In the genomic region with DNA sequence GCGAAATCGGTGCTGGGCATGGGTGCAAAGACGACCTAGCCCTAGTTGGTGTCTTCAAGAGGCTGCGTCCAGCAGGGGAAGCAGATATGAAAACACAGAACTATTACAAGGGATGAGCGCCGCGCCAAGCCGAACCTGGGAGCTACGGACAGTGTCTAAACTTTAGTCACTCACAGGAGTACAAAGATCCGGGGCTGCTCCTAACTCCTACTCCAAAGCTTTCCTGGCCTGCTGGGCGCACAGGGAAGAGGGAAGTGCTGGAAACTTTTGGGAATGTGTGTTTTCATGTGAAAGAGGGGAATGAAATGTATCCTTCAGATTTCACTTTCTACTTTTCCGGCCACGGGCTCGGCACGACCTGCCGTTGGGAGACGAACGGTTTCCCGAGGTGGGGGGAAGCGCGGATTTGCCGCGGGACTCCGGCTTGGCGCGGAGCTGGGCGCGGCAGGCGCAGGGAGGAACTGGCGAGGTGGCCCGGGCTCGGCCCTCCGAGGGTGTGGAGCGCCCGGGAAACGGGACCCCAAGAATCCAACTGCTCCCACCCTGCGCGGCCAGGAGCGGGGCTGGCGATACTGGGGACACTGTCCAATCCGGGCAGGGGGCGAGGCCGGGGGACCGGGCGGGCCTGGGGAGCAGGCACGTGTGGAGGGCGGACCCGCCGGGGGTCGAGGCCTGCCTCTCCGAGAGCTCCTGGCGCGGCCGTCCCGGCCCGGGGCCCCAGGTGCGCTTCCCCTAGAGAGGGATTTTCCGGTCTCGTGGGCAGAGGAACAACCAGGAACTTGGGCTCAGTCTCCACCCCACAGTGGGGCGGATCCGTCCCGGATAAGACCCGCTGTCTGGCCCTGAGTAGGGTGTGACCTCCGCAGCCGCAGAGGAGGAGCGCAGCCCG, we compare ENCODE assay signal across 8 cellular contexts. TPM values are rescaled to one million over a fixed set of nuclear protein-coding genes. Genes with fewer than 3 reads are reported as not detected.
DNase-seq lines count a peak whose midpoint lies in the region; ATAC-seq, FAIRE-seq and TF ChIP-seq lines count a peak whose summit lies in the region.

A gene (plus strand): TSS at position 854 of the 889 bp plus-strand sequence. CDS start 39,432 bp downstream, outside the sequence.

- H3K79me2 ChIP-seq in OCI-LY7 (ENCODE audit: insufficient read depth, low read depth, low read length) = no peaks in the 10 kb centered on the region

- peaks cover 10% of the 10 kb centered on the region for H3K4me1 ChIP-seq in OCI-LY7 (ENCODE audit: insufficient read depth, low read length, poor library complexity, severe bottlenecking)
- H3K4me1 ChIP-seq in stomach = peaks cover 30 to 57% (median 39%) of the 10 kb centered on the region in 4 donors

- H3K9me3 ChIP-seq in OCI-LY7 (ENCODE audit: low read length) = no peaks in the 10 kb centered on the region
- H3K9me3 ChIP-seq in stomach = no peaks in the 10 kb centered on the region

- 0 to 1% (median 0%) methylated on average over 34 to 67 of the region's 67 CpGs for WGBS in stomach, 5 donors

- H3K36me3 ChIP-seq in OCI-LY7 (ENCODE audit: insufficient read depth, low read length) (no peaks in the 10 kb centered on the region), stomach (no peaks in the 10 kb centered on the region)

- H3K4me3 ChIP-seq in OCI-LY7 (ENCODE audit: low read depth, low read length, poor library complexity, severe bottlenecking) = peak within 1 kb of the TSS; percentile 60
- H3K4me3 ChIP-seq in stomach = peak within 1 kb of the TSS; percentile 86 to 98 (median 94)

- H3K27ac ChIP-seq in OCI-LY7 (ENCODE audit: low read depth, low read length, poor library complexity, severe bottlenecking) = no peak within 1 kb of the TSS
- peak within 1 kb of the TSS; percentile 95 to 97 (median 96) for H3K27ac ChIP-seq in stomach

- TF ChIP-seq CTCF in OCI-LY7 (conservative IDR thresholded peaks at IDR 0.05; ENCODE audit: low read length) (no peak), stomach (IDR thresholded peaks at IDR 0.05) (peak in 1 of 7 experiments; percentile 15)

- no peaks in the 10 kb centered on the region for H3K9me3 Mint-ChIP-seq in natural killer cell treated with Interleukin-12 subunit alpha and Interleukin-12 subunit beta and Interleukin-15 and Interleukin-18, amount 100 ng/mL, for 72 hours

- BruUV-seq in OCI-LY7 (replicated peaks; lab: Mats Ljungman, UMichigan) = no TSS peak

- peak; percentile 77 for DNase-seq in CD1c-positive myeloid dendritic cell (ENCODE audit: extremely low spot score)
- peak; percentile 65 for DNase-seq in GM19239 (ENCODE audit: insufficient read length, low spot score)
- DNase-seq in OCI-LY7 (ENCODE audit: low spot score) = peak; percentile 16
- DNase-seq in activated T-cell treated with anti-CD3 and anti-CD28 coated beads, Interleukin-2, amount 50 U/mL, for 48 hours = peak; percentile 74 to 82
- DNase-seq in fibroblast of gingiva (ENCODE audit: low read depth) = peak; percentile 75
- peak; percentile 84 for DNase-seq in natural killer cell treated with Interleukin-12 subunit alpha and Interleukin-12 subunit beta and Interleukin-15 and Interleukin-18, amount 100 ng/mL, for 72 hours (ENCODE audit: low spot score)
- peak; percentile 90 for DNase-seq in stomach

- peak; percentile 80 for ATAC-seq in HG03439 (IDR thresholded peaks at IDR 0.05; ENCODE audit: unreplicated experiment)
- ATAC-seq in natural killer cell treated with Interleukin-12 subunit alpha and Interleukin-12 subunit beta and Interleukin-15 and Interleukin-18, amount 100 ng/mL, for 72 hours = peak; percentile 94 to 96

- peak within 1 kb of the TSS; percentile 91 to 96 for H3K27ac Mint-ChIP-seq in natural killer cell treated with Interleukin-12 subunit alpha and Interleukin-12 subunit beta and Interleukin-15 and Interleukin-18, amount 100 ng/mL, for 72 hours

- H2AFZ ChIP-seq in OCI-LY7 (ENCODE audit: low read length) = peak within 1 kb of the TSS; percentile 61

- no peak for TF ChIP-seq EP300 in stomach (IDR thresholded peaks at IDR 0.05)

- intact Hi-C loops in OCI-LY7 (cut with micrococcal nuclease; ENCODE audit: unreplicated experiment) = no loop called here
- intact Hi-C loops in stomach (cut with DNase I; ENCODE audit: low total_unique reads) = no loop called here

- H3K27me3 Mint-ChIP-seq in natural killer cell treated with Interleukin-12 subunit alpha and Interleukin-12 subunit beta and Interleukin-15 and Interleukin-18, amount 100 ng/mL, for 72 hours = peaks cover 0 to 4% of the 10 kb centered on the region in 2 donors

- peak; percentile 87 for FAIRE-seq in GM19239 (lab: Jason Lieb, UNC)

- H3K4me3 Mint-ChIP-seq in natural killer cell treated with Interleukin-12 subunit alpha and Interleukin-12 subunit beta and Interleukin-15 and Interleukin-18, amount 100 ng/mL, for 72 hours = peak within 1 kb of the TSS; percentile 95

- no peaks in the 10 kb centered on the region for H4K20me1 ChIP-seq in OCI-LY7 (ENCODE audit: insufficient read depth, low read length)

- TF ChIP-seq POLR2A in stomach (IDR thresholded peaks at IDR 0.05) = peak in 1 of 4 donors; percentile 8

- peak within 1 kb of the TSS; percentile 65 for H3K4me2 ChIP-seq in OCI-LY7 (ENCODE audit: low read length)

- POLR2A ChIA-PET in OCI-LY7 (lab: Charles Lee) = interaction anchor here (0.5 to 0.6 kb wide), 2 partner anchors 10 kb away, joined by 4 to 6 read pairs; no protein-coding TSS in a partner anchor

- H3K36me3 Mint-ChIP-seq in natural killer cell treated with Interleukin-12 subunit alpha and Interleukin-12 subunit beta and Interleukin-15 and Interleukin-18, amount 100 ng/mL, for 72 hours = no peaks in the 10 kb centered on the region

- no peaks in the 10 kb centered on the region for H3K27me3 ChIP-seq in stomach

- peaks cover 15 to 22% of the 10 kb centered on the region in 2 donors for H3K4me1 Mint-ChIP-seq in natural killer cell treated with Interleukin-12 subunit alpha and Interleukin-12 subunit beta and Interleukin-15 and Interleukin-18, amount 100 ng/mL, for 72 hours (ENCODE audit: low read depth in 2 of 2)

- no peaks in the 10 kb centered on the region for H3K9me2 ChIP-seq in OCI-LY7 (ENCODE audit: insufficient read depth, low read length)

- CTCF ChIA-PET in OCI-LY7 (lab: Charles Lee; ENCODE audit: unreplicated experiment) = interaction anchor here (0.6 kb wide), 1 partner anchor 215 kb away, joined by 3 read pairs; no protein-coding TSS in a partner anchor

RNA-seq across cellular contexts. Expression of the gene that starts here (rescaled TPM):
- 0.38 and 0.72 TPM in 2 replicates for total RNA-seq in OCI-LY7 (2014; rRNA removed; shearing (Covaris generic))
- total RNA-seq in OCI-LY7 (2022) = 3.5 and 3.6 TPM in 2 replicates
- 10 to 100 TPM; 15.2 to 21.7 TPM for total RNA-seq in natural killer cell treated with Interleukin-12 subunit alpha and Interleukin-12 subunit beta and Interleukin-15 and Interleukin-18, amount 100 ng/mL, for 72 hours
- total RNA-seq in stomach = 100 to 1,000 TPM in 2 of 5 donors, 10 to 100 TPM in 3; 40.8 to 193 (median 58.4) TPM
- 100 to 1,000 TPM in 1 of 3 donors, 10 to 100 TPM in 2; 67.3 to 113 (median 94.3) TPM for polyA plus RNA-seq in stomach

Comparison
In these comparisons a context has a peak if more than half of its experiments do, and no peak if none do; other contexts are left out.
1. DNase-seq: peak in every context shown above with its lines; median percentile 90 in stomach; 84 in natural killer cell treated with Interleukin-12 subunit alpha and Interleukin-12 subunit beta and Interleukin-15 and Interleukin-18, amount 100 ng/mL, for 72 hours; 78 in activated T-cell treated with anti-CD3 and anti-CD28 coated beads, Interleukin-2, amount 50 U/mL, for 48 hours; 77 in CD1c-positive myeloid dendritic cell; 75 in fibroblast of gingiva; 65 in GM19239; 16 in OCI-LY7.